In the genomic region with DNA sequence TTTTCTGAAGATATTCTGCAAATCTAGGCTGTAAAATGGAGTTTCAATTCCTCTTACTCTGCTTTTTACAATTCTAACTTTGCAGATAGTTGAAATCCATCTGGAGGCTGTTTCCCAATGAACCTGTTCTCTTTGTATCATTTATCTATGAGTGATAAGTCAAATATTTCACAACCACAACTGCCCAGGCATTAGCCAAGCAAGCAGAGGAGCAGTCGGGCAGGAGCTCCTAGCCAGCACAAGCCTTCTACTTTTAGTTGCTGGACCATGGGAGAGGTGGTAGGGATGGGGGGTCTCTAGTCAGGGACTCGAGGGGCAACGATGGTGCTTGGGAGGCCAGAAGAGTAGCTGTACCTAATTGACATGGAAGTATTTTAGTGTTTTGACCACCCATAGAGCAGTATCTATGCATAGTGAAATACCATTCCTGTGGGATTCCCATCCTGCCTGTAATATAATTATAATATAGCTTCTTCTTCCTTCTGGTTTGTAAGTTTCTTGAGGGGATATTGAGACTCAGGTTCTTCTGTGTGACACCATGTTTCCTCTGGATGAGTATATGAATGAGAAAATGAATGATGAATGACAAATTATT, we compare ENCODE assay signal across 12 cellular contexts.
DNase-seq lines count a peak whose midpoint lies in the region; ATAC-seq and TF ChIP-seq lines count a peak whose summit lies in the region.
"Had no signal": no experiment of that assay in that cellular context is flagged by ENCODE, and none has a peak within 500 bp of the region (broad histone marks: within the 10 kb centered on the region; RNA-seq: fewer than 3 reads in every experiment).

No MANE protein-coding gene starts in this region.

- POLR2A ChIA-PET in WTC11 (lab: Charles Lee): no interaction called here

- TF ChIP-seq CTCF in WTC11 (IDR thresholded peaks at IDR 0.05): no peak

- no peak overlapping the region for H3K27ac Mint-ChIP-seq in WTC11
- H3K27ac Mint-ChIP-seq: activated naive CD8-positive, alpha-beta T cell treated with anti-CD3 and anti-CD28 coated beads, Interleukin-2, amount 10 ng/mL, durations not matched to agents 7 days and 5 days; type B pancreatic cell had no signal

- H3K9me3 Mint-ChIP-seq in WTC11: no peaks in the 10 kb centered on the region
- H3K9me3 Mint-ChIP-seq: activated naive CD8-positive, alpha-beta T cell treated with anti-CD3 and anti-CD28 coated beads, Interleukin-2, amount 10 ng/mL, durations not matched to agents 7 days and 5 days; type B pancreatic cell had no signal

- DNase-seq in ACHN: peak; percentile 68
- peak; percentile 70 for DNase-seq in HT1080 (ENCODE audit: low read depth)
- DNase-seq in WTC11 (ENCODE audit: low spot score): no peak
- peak; percentile 79 for DNase-seq in iris pigment epithelial cell (ENCODE audit: low read depth)
- DNase-seq in RPMI8226: no peak
- DNase-seq in KBM-7: no peak
- no peak for DNase-seq in activated CD8-positive, alpha-beta memory T cell treated with anti-CD3 and anti-CD28 coated beads, Interleukin-2, amount 50 U/mL, for 48 hours
- DNase-seq: activated naive CD8-positive, alpha-beta T cell treated with anti-CD3 and anti-CD28 coated beads, Interleukin-2, amount 10 ng/mL, durations not matched to agents 7 days and 5 days; dermis blood vessel endothelial cell; stimulated activated CD4-positive, alpha-beta T cell treated with anti-CD3 and anti-CD28 coated beads, Interleukin-2, amount 100 ng/mL, for 24 hours had no signal

- H3K4me3 Mint-ChIP-seq in WTC11: no peak overlapping the region
- H3K4me3 Mint-ChIP-seq: activated naive CD8-positive, alpha-beta T cell treated with anti-CD3 and anti-CD28 coated beads, Interleukin-2, amount 10 ng/mL, durations not matched to agents 7 days and 5 days; type B pancreatic cell had no signal

- CTCF ChIA-PET in WTC11 (lab: Charles Lee): interaction anchor here (1.1 to 1.3 kb wide), 2 partner anchors 18 to 354 kb away, joined by 3 read pairs; partner anchors contain the start of gene IL12A

- no peaks in the 10 kb centered on the region for H3K27me3 Mint-ChIP-seq in WTC11 (ENCODE audit: low read depth)
- H3K27me3 Mint-ChIP-seq: activated naive CD8-positive, alpha-beta T cell treated with anti-CD3 and anti-CD28 coated beads, Interleukin-2, amount 10 ng/mL, durations not matched to agents 7 days and 5 days had no signal

- H3K4me1 Mint-ChIP-seq in WTC11: peaks cover 32% of the 10 kb centered on the region
- H3K4me1 Mint-ChIP-seq: activated naive CD8-positive, alpha-beta T cell treated with anti-CD3 and anti-CD28 coated beads, Interleukin-2, amount 10 ng/mL, durations not matched to agents 7 days and 5 days had no signal

- no peaks in the 10 kb centered on the region for H3K36me3 Mint-ChIP-seq in WTC11
- H3K36me3 Mint-ChIP-seq: activated naive CD8-positive, alpha-beta T cell treated with anti-CD3 and anti-CD28 coated beads, Interleukin-2, amount 10 ng/mL, durations not matched to agents 7 days and 5 days; type B pancreatic cell had no signal

- ATAC-seq in WTC11: 0 out of 2 replicates have a peak, but pooled peaks have one; percentile 22
- no peak for ATAC-seq in GM21528 (IDR thresholded peaks at IDR 0.05; ENCODE audit: low FRiP score, unreplicated experiment)

- in situ Hi-C loops in ACHN (cut with HindIII; ENCODE audit: low pct_ligation_motif_present, low pct_unique_long_range_greater_than_20kb, low sequenced_read_pairs): no loop called here
- in situ Hi-C loops in KBM-7 (cut with MboI; ENCODE audit: low pct_unique_long_range_greater_than_20kb, low sequenced_read_pairs): no loop called here

TF ChIP-seq in WTC11, 78 proteins besides CTCF, POLR2A, EP300 and RAD21:
- TF ChIP-seq ESRRA (CRISPR knock-in tag; IDR thresholded peaks at IDR 0.05; ENCODE audit: borderline replicate concordance) (no peak), ZNF138 (CRISPR knock-in tag; conservative IDR thresholded peaks at IDR 0.05) (no peak), STAT6 (CRISPR knock-in tag; conservative IDR thresholded peaks at IDR 0.05; ENCODE audit: low read depth) (no peak), FOXP4 (CRISPR knock-in tag; IDR thresholded peaks at IDR 0.05) (no peak), ZNF232 (CRISPR knock-in tag; IDR thresholded peaks at IDR 0.05) (no peak), FOXP1 (CRISPR knock-in tag; IDR thresholded peaks at IDR 0.05; ENCODE audit: borderline replicate concordance) (no peak), NR1H2 (CRISPR knock-in tag; IDR thresholded peaks at IDR 0.05) (no peak), RELA (CRISPR knock-in tag; IDR thresholded peaks at IDR 0.05; ENCODE audit: borderline replicate concordance) (no peak)
- TF ChIP-seq, protein P1, sequence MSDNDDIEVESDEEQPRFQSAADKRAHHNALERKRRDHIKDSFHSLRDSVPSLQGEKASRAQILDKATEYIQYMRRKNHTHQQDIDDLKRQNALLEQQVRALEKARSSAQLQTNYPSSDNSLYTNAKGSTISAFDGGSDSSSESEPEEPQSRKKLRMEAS (CRISPR knock-in tag; IDR thresholded peaks at IDR 0.05): no peak
- TF ChIP-seq, protein P2, sequence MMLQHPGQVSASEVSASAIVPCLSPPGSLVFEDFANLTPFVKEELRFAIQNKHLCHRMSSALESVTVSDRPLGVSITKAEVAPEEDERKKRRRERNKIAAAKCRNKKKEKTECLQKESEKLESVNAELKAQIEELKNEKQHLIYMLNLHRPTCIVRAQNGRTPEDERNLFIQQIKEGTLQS (CRISPR knock-in tag; conservative IDR thresholded peaks at IDR 0.05): no peak

Comparison
In these comparisons a context has a peak if more than half of its experiments do, and no peak if none do; other contexts are left out.
1. DNase-seq: peak in ACHN (single experiment), HT1080 (single experiment) and iris pigment epithelial cell (single experiment); none in WTC11 (single experiment), RPMI8226 (single experiment), KBM-7 (single experiment) and activated CD8-positive, alpha-beta memory T cell treated with anti-CD3 and anti-CD28 coated beads, Interleukin-2, amount 50 U/mL, for 48 hours (single experiment).